ENCODE assay signal across 8 cellular contexts in genomic region chr9:127938298-127938690, GRCh38. TPM values are rescaled to one million over a fixed set of nuclear protein-coding genes. Genes with fewer than 3 reads are reported as not detected.
A peak's percentile ranks its signal among the peaks of the same experiment; 100 is the strongest.
DNase-seq lines count a peak whose midpoint lies in the region; ATAC-seq and TF ChIP-seq lines count a peak whose summit lies in the region.

No MANE protein-coding gene starts in this region.

- no peak for ATAC-seq in CD4-positive, CD25-positive, alpha-beta regulatory T cell (ENCODE audit: low read depth in 2 of 2)
- ATAC-seq in T-helper 17 cell, result no peak

- POLR2A ChIA-PET in HEK293T (lab: Yijun Ruan, JAX), result no interaction called here

- H3K18ac ChIP-seq in neuronal stem cell (ENCODE audit: low read length), result peak overlapping the region; percentile 78

- H3K9ac ChIP-seq in neuronal stem cell (ENCODE audit: low read depth, low read length, poor library complexity), result no peak overlapping the region

- H3K27ac ChIP-seq in CD4-positive, CD25-positive, alpha-beta regulatory T cell (ENCODE audit: insufficient read depth, low read length, poor library complexity, severe bottlenecking), result peak overlapping the region; percentile 74
- H3K27ac ChIP-seq in neuronal stem cell (replicated peaks; ENCODE audit: low read length), result no peak overlapping the region

- no peak overlapping the region for H2AFZ ChIP-seq in neuronal stem cell (ENCODE audit: low read length)

- H3K9me3 ChIP-seq in CD4-positive, CD25-positive, alpha-beta regulatory T cell (ENCODE audit: control insufficient read depth in 2 of 2, low read length in 2 of 2), result no peaks in the 10 kb centered on the region
- H3K9me3 ChIP-seq in T-helper 17 cell (ENCODE audit: control insufficient read depth, low read length, poor library complexity, severe bottlenecking) (no peaks in the 10 kb centered on the region), neuronal stem cell (replicated peaks in 1 of 2; ENCODE audit: control insufficient read depth in 2 of 2, insufficient read depth in 1 of 2, low read depth in 1 of 2, low read length in 2 of 2) (no peaks in the 10 kb centered on the region)

- peak overlapping the region; percentile 3 for H4K91ac ChIP-seq in neuronal stem cell (ENCODE audit: low read depth, low read length, poor library complexity)

- H3K14ac ChIP-seq in neuronal stem cell (ENCODE audit: low read length), result no peak overlapping the region

- H3K4me3 ChIP-seq in CD4-positive, CD25-positive, alpha-beta regulatory T cell (ENCODE audit: low read depth, low read length), result peak overlapping the region; percentile 40
- H3K4me3 ChIP-seq in fibroblast of the aortic adventitia (ENCODE audit: low read depth, low read length), result peak overlapping the region; percentile 93
- peak overlapping the region in 1 of 2 donors; percentile 97 for H3K4me3 ChIP-seq in neuronal stem cell (ENCODE audit: low read length in 2 of 2)

- DNase-seq in CD4-positive, CD25-positive, alpha-beta regulatory T cell, result no peak
- DNase-seq in T-helper 17 cell (no peak), fibroblast of the aortic adventitia (ENCODE audit: low read depth) (no peak), neuronal stem cell (ENCODE audit: low spot score) (no peak), NCI-H2029 treated with DMSO at 0.1 percent for 48 hours (lab: John Stamatoyannopoulos, UW) (no peak), HEK293T (ENCODE audit: extremely low spot score) (no peak), NCI-H2081 (lab: John Stamatoyannopoulos, UW) (no peak), SKM-1 treated with dmso at 0.1 percent for 144 hours (lab: John Stamatoyannopoulos, UW; ENCODE audit: unreplicated experiment) (no peak)

- no peak overlapping the region for H2BK12ac ChIP-seq in neuronal stem cell (ENCODE audit: low read length)

- CTCF ChIA-PET in HEK293T (lab: Yijun Ruan, JAX), result no interaction called here

- no peaks in the 10 kb centered on the region for H3K27me3 ChIP-seq in CD4-positive, CD25-positive, alpha-beta regulatory T cell (ENCODE audit: control insufficient read depth, insufficient read depth, low read length)
- no peaks in the 10 kb centered on the region for H3K27me3 ChIP-seq in neuronal stem cell (ENCODE audit: control insufficient read depth in 3 of 3, insufficient read depth in 3 of 3, low read depth in 1 of 3, low read length in 3 of 3)

- H3K27ac Mint-ChIP-seq in CD4-positive, CD25-positive, alpha-beta regulatory T cell, result peak overlapping the region; percentile 81 to 97 (median 93)
- peak overlapping the region; percentile 95 for H3K27ac Mint-ChIP-seq in T-helper 17 cell

- peaks cover 35% of the 10 kb centered on the region for H3K36me3 ChIP-seq in CD4-positive, CD25-positive, alpha-beta regulatory T cell (ENCODE audit: control insufficient read depth, insufficient read depth, low read length)
- H3K36me3 ChIP-seq in neuronal stem cell (replicated peaks in 1 of 2; ENCODE audit: control insufficient read depth in 2 of 2, insufficient read depth in 2 of 2, low read length in 2 of 2), result peaks cover 21 to 49% of the 10 kb centered on the region in 2 donors

- peaks cover 4 to 61% (median 33%) of the 10 kb centered on the region in 4 donors for H3K4me1 Mint-ChIP-seq in CD4-positive, CD25-positive, alpha-beta regulatory T cell
- H3K4me1 Mint-ChIP-seq in T-helper 17 cell, result peaks cover 40% of the 10 kb centered on the region

- no peak overlapping the region for H2BK15ac ChIP-seq in neuronal stem cell (ENCODE audit: low read length)

- H3K4me2 ChIP-seq in neuronal stem cell (ENCODE audit: insufficient read depth, low read length, poor library complexity, severe bottlenecking), result peak overlapping the region; percentile 95

- H3K4me1 ChIP-seq in CD4-positive, CD25-positive, alpha-beta regulatory T cell (ENCODE audit: control insufficient read depth, insufficient read depth, low read length, poor library complexity, severe bottlenecking), result peaks cover 31% of the 10 kb centered on the region
- H3K4me1 ChIP-seq in neuronal stem cell (ENCODE audit: control insufficient read depth in 2 of 2, insufficient read depth in 1 of 2, low read depth in 1 of 2, low read length in 2 of 2), result peaks cover 13 to 16% of the 10 kb centered on the region in 2 donors

- TF ChIP-seq CTCF in fibroblast of the aortic adventitia (IDR thresholded peaks at IDR 0.05; ENCODE audit: insufficient read depth, low read length), result no peak

- WGBS in neuronal stem cell (ENCODE audit: extremely low coverage in 2 of 2, insufficient read length in 2 of 2, insufficient replicate concordance in 1 of 2), 2 donors, result no CpG with 5 or more reads among the region's 25 CpGs

- H3K79me1 ChIP-seq in neuronal stem cell (ENCODE audit: low read depth, low read length), result peaks cover 16% of the 10 kb centered on the region

- no peak overlapping the region for H4K8ac ChIP-seq in neuronal stem cell (ENCODE audit: low read depth, low read length)

- H3K27me3 Mint-ChIP-seq in CD4-positive, CD25-positive, alpha-beta regulatory T cell, result peaks cover 7% of the 10 kb centered on the region
- H3K27me3 Mint-ChIP-seq in T-helper 17 cell, result no peaks in the 10 kb centered on the region

- H2AK5ac ChIP-seq in neuronal stem cell (ENCODE audit: low read depth, low read length), result peak overlapping the region; percentile 3

- peak overlapping the region; percentile 2 for H2BK5ac ChIP-seq in neuronal stem cell (ENCODE audit: low read length)

- no peaks in the 10 kb centered on the region for H3K9me3 Mint-ChIP-seq in CD4-positive, CD25-positive, alpha-beta regulatory T cell

- H3K4ac ChIP-seq in neuronal stem cell (ENCODE audit: low read length), result no peak overlapping the region

- H3K4me3 Mint-ChIP-seq in CD4-positive, CD25-positive, alpha-beta regulatory T cell, result peak overlapping the region; percentile 58 to 97 (median 78)
- peak overlapping the region; percentile 76 for H3K4me3 Mint-ChIP-seq in T-helper 17 cell

- H3K23ac ChIP-seq in neuronal stem cell (ENCODE audit: low read depth, low read length, poor library complexity), result peak overlapping the region; percentile 1

- peaks cover 9% of the 10 kb centered on the region for H3K36me3 Mint-ChIP-seq in CD4-positive, CD25-positive, alpha-beta regulatory T cell
- H3K36me3 Mint-ChIP-seq in T-helper 17 cell (ENCODE audit: low read depth), result peaks cover 2% of the 10 kb centered on the region

- H2BK120ac ChIP-seq in neuronal stem cell (ENCODE audit: low read depth, low read length), result no peak overlapping the region

TF ChIP-seq in HEK293T, 16 proteins besides CTCF, POLR2A, EP300 and RAD21 (continues in another document):
- TF ChIP-seq, protein P1, sequence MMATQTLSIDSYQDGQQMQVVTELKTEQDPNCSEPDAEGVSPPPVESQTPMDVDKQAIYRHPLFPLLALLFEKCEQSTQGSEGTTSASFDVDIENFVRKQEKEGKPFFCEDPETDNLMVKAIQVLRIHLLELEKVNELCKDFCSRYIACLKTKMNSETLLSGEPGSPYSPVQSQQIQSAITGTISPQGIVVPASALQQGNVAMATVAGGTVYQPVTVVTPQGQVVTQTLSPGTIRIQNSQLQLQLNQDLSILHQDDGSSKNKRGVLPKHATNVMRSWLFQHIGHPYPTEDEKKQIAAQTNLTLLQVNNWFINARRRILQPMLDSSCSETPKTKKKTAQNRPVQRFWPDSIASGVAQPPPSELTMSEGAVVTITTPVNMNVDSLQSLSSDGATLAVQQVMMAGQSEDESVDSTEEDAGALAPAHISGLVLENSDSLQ (IDR thresholded peaks at IDR 0.05), result no peak
- TF ChIP-seq FOXA1 (IDR thresholded peaks at IDR 0.05) (no peak), HDGF (IDR thresholded peaks at IDR 0.05; ENCODE audit: borderline replicate concordance) (no peak), TARDBP (IDR thresholded peaks at IDR 0.05) (no peak), ARNT (IDR thresholded peaks at IDR 0.05) (no peak), LEF1 (IDR thresholded peaks at IDR 0.05; ENCODE audit: borderline replicate concordance) (no peak), FOXM1 (IDR thresholded peaks at IDR 0.05; ENCODE audit: borderline replicate concordance) (no peak), SUZ12 (IDR thresholded peaks at IDR 0.05) (no peak), CTBP1 (IDR thresholded peaks at IDR 0.05; ENCODE audit: borderline replicate concordance) (no peak), SP1 (IDR thresholded peaks at IDR 0.05) (no peak), L3MBTL2 (conservative IDR thresholded peaks at IDR 0.05) (no peak), BHLHE40 (IDR thresholded peaks at IDR 0.05; ENCODE audit: borderline replicate concordance) (no peak), NFRKB (IDR thresholded peaks at IDR 0.05) (no peak), ELF4 (IDR thresholded peaks at IDR 0.05) (no peak), ZNF384 (IDR thresholded peaks at IDR 0.05) (no peak)

RNA-seq across cellular contexts. Expression of gene DPM2, which starts 0.6 kb away (rescaled TPM):
- total RNA-seq in CD4-positive, CD25-positive, alpha-beta regulatory T cell, result 35.7 TPM
- 10 to 100 TPM; 27.5 to 30.6 (median 29.7) TPM for polyA plus RNA-seq in CD4-positive, CD25-positive, alpha-beta regulatory T cell
- 10 to 100 TPM; 23.3 to 26.2 TPM for total RNA-seq in T-helper 17 cell
- total RNA-seq in fibroblast of the aortic adventitia (ENCODE audit: low replicate concordance), result 7.0 and 19.9 TPM in 2 replicates
- 27.5 TPM for polyA plus RNA-seq in neuronal stem cell (2013, experiment 1 of 2)
- polyA plus RNA-seq in neuronal stem cell (2013, experiment 2 of 2), result 25.3 TPM

RNA-seq across cellular contexts. Expression of gene PIP5KL1, which starts 7.7 kb away (rescaled TPM):
- total RNA-seq in CD4-positive, CD25-positive, alpha-beta regulatory T cell, result 3.3 TPM
- polyA plus RNA-seq in CD4-positive, CD25-positive, alpha-beta regulatory T cell, result 1 to 10 TPM in 1 of 4 donors, under 1 TPM in 2, not detected in 1; 0.22 to 1.1 (median 0.81) TPM
- total RNA-seq in T-helper 17 cell (1 to 10 TPM; 2.1 to 2.3 TPM), fibroblast of the aortic adventitia (ENCODE audit: low replicate concordance) (1.6 and 2.6 TPM in 2 replicates)
- polyA plus RNA-seq in neuronal stem cell (2013, experiment 1 of 2), result 2.4 TPM
- polyA plus RNA-seq in neuronal stem cell (2013, experiment 2 of 2), result 2.5 TPM

RNA-seq across cellular contexts. Expression of gene ST6GALNAC4, which starts 21.5 kb away (rescaled TPM):
- total RNA-seq in CD4-positive, CD25-positive, alpha-beta regulatory T cell, result 31.6 TPM
- 10 to 100 TPM; 23.1 to 23.8 (median 23.7) TPM for polyA plus RNA-seq in CD4-positive, CD25-positive, alpha-beta regulatory T cell
- total RNA-seq in T-helper 17 cell, result 10 to 100 TPM; 18.5 to 22.1 TPM
- 24.4 and 37.1 TPM in 2 replicates for total RNA-seq in fibroblast of the aortic adventitia (ENCODE audit: low replicate concordance)
- polyA plus RNA-seq in neuronal stem cell (2013, experiment 1 of 2), result 11.3 TPM
- polyA plus RNA-seq in neuronal stem cell (2013, experiment 2 of 2), result 12.7 TPM

RNA-seq across cellular contexts. Expression of gene ST6GALNAC6, which starts 38.9 kb away (rescaled TPM):
- total RNA-seq in CD4-positive, CD25-positive, alpha-beta regulatory T cell, result 136 TPM
- 10 to 100 TPM; 43.7 to 50.5 (median 47.9) TPM for polyA plus RNA-seq in CD4-positive, CD25-positive, alpha-beta regulatory T cell
- total RNA-seq in T-helper 17 cell, result 100 to 1,000 TPM in 1 of 2 donors, 10 to 100 TPM in 1; 74.5 to 108 TPM
- total RNA-seq in fibroblast of the aortic adventitia (ENCODE audit: low replicate concordance), result 26.5 and 85.0 TPM in 2 replicates
- 31.0 TPM for polyA plus RNA-seq in neuronal stem cell (2013, experiment 1 of 2)
- 30.5 TPM for polyA plus RNA-seq in neuronal stem cell (2013, experiment 2 of 2)

RNA-seq across cellular contexts. Expression of gene EEIG1, which starts 42.5 kb away (rescaled TPM):
- total RNA-seq in CD4-positive, CD25-positive, alpha-beta regulatory T cell, result 402 TPM
- polyA plus RNA-seq in CD4-positive, CD25-positive, alpha-beta regulatory T cell, result 100 to 1,000 TPM; 140 to 190 (median 177) TPM
- total RNA-seq in T-helper 17 cell, result 100 to 1,000 TPM; 254 to 268 TPM
- 32.4 and 50.3 TPM in 2 replicates for total RNA-seq in fibroblast of the aortic adventitia (ENCODE audit: low replicate concordance)
- 22.0 TPM for polyA plus RNA-seq in neuronal stem cell (2013, experiment 1 of 2)
- 22.8 TPM for polyA plus RNA-seq in neuronal stem cell (2013, experiment 2 of 2)
